ENCODE assay signal across 8 cellular contexts in genomic region chr19:15417699-15418098, GRCh38. TPM values are rescaled to one million over a fixed set of nuclear protein-coding genes. Genes with fewer than 3 reads are reported as not detected.
DNase-seq lines count a peak whose midpoint lies in the region; ATAC-seq, FAIRE-seq and TF ChIP-seq lines count a peak whose summit lies in the region.

No MANE protein-coding gene starts in this region.

- H2AFZ ChIP-seq in H1 (ENCODE audit: low read length) = no peak overlapping the region

- H3K14ac ChIP-seq in H1 (ENCODE audit: insufficient read length) = no peak overlapping the region

- peaks cover 0 to 10% (median 5%) of the 10 kb centered on the region in 4 experiments; a peak in 4 of 8 replicates for H3K36me3 ChIP-seq in H1 (ENCODE audit: control insufficient read depth in 2 of 4, insufficient read depth in 4 of 4, low read length in 3 of 4)

- H3K27ac ChIP-seq in H1 (ENCODE audit: low read depth, low read length) = no peak overlapping the region

- TF ChIP-seq RAD21 in H1 (IDR thresholded peaks at IDR 0.05 in 1 of 2, conservative IDR thresholded peaks at IDR 0.05 in 1 of 2; ENCODE audit: low read depth in 2 of 2, low read length in 2 of 2) = no peak

- no peaks in the 10 kb centered on the region for H3K9me3 ChIP-seq in H1 (ENCODE audit: insufficient read depth in 2 of 2, low read depth in 1 of 2, low read length in 1 of 2)

- TF ChIP-seq CTCF in H1 (IDR thresholded peaks at IDR 0.05; ENCODE audit: control extremely low read depth in 1 of 3, insufficient read depth in 1 of 3, low read depth in 1 of 3, low read length in 3 of 3) (no peak), nephron (IDR thresholded peaks at IDR 0.05; ENCODE audit: unreplicated experiment in 3 of 3) (no peak)

- no peak overlapping the region for H2BK20ac ChIP-seq in H1 (ENCODE audit: low read length)

- no peak overlapping the region for H3K4ac ChIP-seq in H1 (replicated peaks; ENCODE audit: insufficient read length, low read depth, low read length)

- peak overlapping the region; percentile 76 to 97 for H3K4me2 ChIP-seq in H1 (ENCODE audit: insufficient read depth in 1 of 2, low read depth in 2 of 2, low read length in 2 of 2)

- peaks cover 10 to 13% of the 10 kb centered on the region in 2 experiments for H4K20me1 ChIP-seq in H1 (replicated peaks in 1 of 2; ENCODE audit: control insufficient read depth in 1 of 2, insufficient read depth in 2 of 2, low read length in 2 of 2)

- peak overlapping the region; percentile 95 to 99 (median 98) for H3K27ac Mint-ChIP-seq in nephron

- no peak overlapping the region for H3K23ac ChIP-seq in H1 (ENCODE audit: insufficient read length)

- 53% methylated on average over 9 of the region's 9 CpGs; no CpG with 5 or more reads in 1 of the 2 experiments for WGBS in H1 (ENCODE audit: extremely low coverage in 1 of 2, insufficient coverage in 1 of 2, insufficient read length in 1 of 2, insufficient replicate concordance in 2 of 2, low coverage in 1 of 2, low lambda C conversion rate in 2 of 2, missing lambda C conversion rate in 1 of 2), 2 experiments

- peak overlapping the region; percentile 78 to 99 (median 90) for H3K9ac ChIP-seq in H1 (replicated peaks in 1 of 4; ENCODE audit: extremely low read depth in 1 of 4, low read depth in 3 of 4, low read length in 3 of 4)

- peak overlapping the region; percentile 94 to 100 (median 98) for H3K4me3 Mint-ChIP-seq in nephron

- no peaks in the 10 kb centered on the region for H3K27me3 ChIP-seq in H1 (replicated peaks in 1 of 4; ENCODE audit: control insufficient read depth in 3 of 4, extremely low read depth in 1 of 4, insufficient read depth in 3 of 4, low read length in 3 of 4)

- no peak overlapping the region for H4K91ac ChIP-seq in H1 (replicated peaks; ENCODE audit: insufficient read length, low read length)

- FAIRE-seq in H1 (lab: Jason Lieb, UNC) = no peak

- no peak overlapping the region for H2BK5ac ChIP-seq in H1 (ENCODE audit: low read depth, low read length)

- H3K56ac ChIP-seq in H1 (replicated peaks; ENCODE audit: insufficient read length, low read depth, low read length) = no peak overlapping the region

- H4K8ac ChIP-seq in H1 (ENCODE audit: extremely low read depth, insufficient read depth, low read length) = no peak overlapping the region

- no peak for ATAC-seq in HG02885 (IDR thresholded peaks at IDR 0.05; ENCODE audit: poor library complexity, unreplicated experiment)

- peak in 1 of 2 experiments; percentile 6; a peak in 1 of 3 replicates for TF ChIP-seq POLR2A in H1 (IDR thresholded peaks at IDR 0.05; ENCODE audit: control extremely low read depth in 1 of 2, low read depth in 2 of 2, low read length in 2 of 2)

- no peak for TF ChIP-seq EP300 in H1 (IDR thresholded peaks at IDR 0.05; ENCODE audit: borderline replicate concordance in 1 of 2, low read depth in 2 of 2, low read length in 2 of 2)

- peaks cover 31% of the 10 kb centered on the region for H3K36me3 Mint-ChIP-seq in nephron (ENCODE audit: low read depth)

- POLR2A ChIA-PET in H1 (lab: Charles Lee; ENCODE audit: partially characterized antibody) = interaction anchor here (0.6 to 6.1 kb wide), 19 partner anchors 12 to 291 kb away, joined by 3 to 71 read pairs (median 6); partner anchors contain the start of genes AKAP8 and WIZ

- H3K27me3 Mint-ChIP-seq in nephron (ENCODE audit: low read depth) = no peaks in the 10 kb centered on the region

- peak; percentile 25 for DNase-seq in ELR (ENCODE audit: low read depth)
- peak; percentile 82 for DNase-seq in NCI-H69 (lab: John Stamatoyannopoulos, UW)
- no peak for DNase-seq in H1 (ENCODE audit: low read depth in 1 of 2, low spot score in 2 of 2)
- DNase-seq in occipital lobe (lab: John Stamatoyannopoulos, UW) = no peak
- DNase-seq in NCI-H1105 (lab: John Stamatoyannopoulos, UW) = no peak
- no peak for DNase-seq in stimulated activated CD4-positive, alpha-beta T cell treated with anti-CD3 and anti-CD28 coated beads, Interleukin-1b, Interleukin-23, amount 100 ng/mL, for 48 hours

- H2AK5ac ChIP-seq in H1 (ENCODE audit: low read depth, low read length) = no peak overlapping the region

- CTCF ChIA-PET in H1 (lab: Charles Lee; ENCODE audit: partially characterized antibody) = interaction anchor here (1.0 to 5.1 kb wide), 3 partner anchors 18 to 108 kb away, joined by 3 to 48 read pairs (median 3); no protein-coding TSS in a partner anchor

- no peaks in the 10 kb centered on the region for H3K9me3 Mint-ChIP-seq in nephron

- H3K79me1 ChIP-seq in H1 (ENCODE audit: low read depth, low read length) = peaks cover 5% of the 10 kb centered on the region

- H3K79me2 ChIP-seq in H1 (ENCODE audit: control insufficient read depth in 1 of 2, insufficient read depth in 2 of 2, low read length in 2 of 2) = peaks cover 44 to 59% of the 10 kb centered on the region in 2 experiments

- no peak overlapping the region for H2BK12ac ChIP-seq in H1 (ENCODE audit: low read depth, low read length)

- H2BK15ac ChIP-seq in H1 (ENCODE audit: low read length) = no peak overlapping the region

- peak overlapping the region; percentile 85 to 98 (median 96) for H3K4me3 ChIP-seq in H1 (ENCODE audit: extremely low read depth in 1 of 4, insufficient read depth in 2 of 4, low read depth in 3 of 4, low read length in 4 of 4)

- peaks cover 70% of the 10 kb centered on the region for H3K4me1 Mint-ChIP-seq in nephron

- H3K23me2 ChIP-seq in H1 (ENCODE audit: low read depth, low read length) = peaks cover 4% of the 10 kb centered on the region; the same call in 1 of the 2 replicates

- no peak overlapping the region for H4K5ac ChIP-seq in H1 (ENCODE audit: insufficient read length, low read depth, low read length)

- H3K4me1 ChIP-seq in H1 (replicated peaks in 1 of 4; ENCODE audit: control insufficient read depth in 3 of 4, insufficient read depth in 4 of 4, low read length in 3 of 4) = peaks cover 0 to 4% (median 3%) of the 10 kb centered on the region in 4 experiments; a peak in 5 of 7 replicates

- H2BK120ac ChIP-seq in H1 (replicated peaks; ENCODE audit: low read depth, low read length) = no peak overlapping the region

- H3K18ac ChIP-seq in H1 (ENCODE audit: extremely low read depth, low read length) = no peak overlapping the region

TF ChIP-seq in H1, 55 proteins besides CTCF, POLR2A, EP300 and RAD21:
- TF ChIP-seq RBBP5 (IDR thresholded peaks at IDR 0.05; ENCODE audit: borderline replicate concordance, low read depth, low read length) = no peak
- TF ChIP-seq TAF1 (IDR thresholded peaks at IDR 0.05; ENCODE audit: low read depth, low read length) = no peak
- no peak for TF ChIP-seq SAP30 (IDR thresholded peaks at IDR 0.05; ENCODE audit: insufficient read depth, insufficient replicate concordance, low read length)
- peak; percentile 33; the same call in 1 of the 2 replicates for TF ChIP-seq POLR2AphosphoS5 (IDR thresholded peaks at IDR 0.05; ENCODE audit: low read depth, low read length)
- no peak for TF ChIP-seq BCL11A (IDR thresholded peaks at IDR 0.05; ENCODE audit: low read depth in 2 of 2, low read length in 2 of 2)
- no peak for TF ChIP-seq BRCA1 (IDR thresholded peaks at IDR 0.05; ENCODE audit: low read depth, low read length)

RNA-seq across cellular contexts. Expression of gene AKAP8L, which starts 1.1 kb away (rescaled TPM):
- total RNA-seq in H1 (2021; fragmentation: NEBNext Ultra II Directional; extraction: Animal tissue kit (Norgen Biotek cat#: 25700)) = 127 and 138 TPM in 2 replicates
- polyA plus RNA-seq in H1 (2011; rRNA removed) = 75.1 and 149 TPM in 2 replicates
- polyA plus RNA-seq in H1 (2011; cell fraction: cytosol; rRNA removed) = 130 TPM
- 1,038 TPM for polyA plus RNA-seq in H1 (2011; cell fraction: nucleus; rRNA removed)
- polyA plus RNA-seq in H1 (2012, experiment 1 of 2) = 104 to 148 TPM (median 127 TPM) in 4 replicates
- 45.6 TPM for polyA plus RNA-seq in H1 (2012, experiment 2 of 2)
- polyA plus RNA-seq in H1 (2013, experiment 1 of 2) = 108 TPM
- polyA plus RNA-seq in H1 (2013, experiment 2 of 2) = 92.0 TPM
- 112 and 116 TPM in 2 replicates for polyA minus RNA-seq in H1 (2011; rRNA and poly(A)+ RNA removed)
- 69.8 TPM for polyA minus RNA-seq in H1 (2011; cell fraction: cytosol; rRNA and poly(A)+ RNA removed)
- polyA minus RNA-seq in H1 (2011; cell fraction: nucleus; rRNA and poly(A)+ RNA removed) = 218 TPM
- total RNA-seq in occipital lobe = 59.6 TPM

RNA-seq across cellular contexts. Expression of gene WIZ, which starts 32.1 kb away (rescaled TPM):
- 33.2 and 34.4 TPM in 2 replicates for total RNA-seq in H1 (2021; fragmentation: NEBNext Ultra II Directional; extraction: Animal tissue kit (Norgen Biotek cat#: 25700))
- polyA plus RNA-seq in H1 (2011; rRNA removed) = 12.5 and 22.7 TPM in 2 replicates
- 11.9 TPM for polyA plus RNA-seq in H1 (2011; cell fraction: cytosol; rRNA removed)
- 33.7 TPM for polyA plus RNA-seq in H1 (2011; cell fraction: nucleus; rRNA removed)
- polyA plus RNA-seq in H1 (2012, experiment 1 of 2) = 19.0 to 28.5 TPM (median 25.3 TPM) in 4 replicates
- polyA plus RNA-seq in H1 (2012, experiment 2 of 2) = 19.5 TPM
- 21.0 TPM for polyA plus RNA-seq in H1 (2013, experiment 1 of 2)
- polyA plus RNA-seq in H1 (2013, experiment 2 of 2) = 20.8 TPM
- 4.1 and 4.7 TPM in 2 replicates for polyA minus RNA-seq in H1 (2011; rRNA and poly(A)+ RNA removed)
- 16.7 TPM for polyA minus RNA-seq in H1 (2011; cell fraction: cytosol; rRNA and poly(A)+ RNA removed)
- 12.7 TPM for polyA minus RNA-seq in H1 (2011; cell fraction: nucleus; rRNA and poly(A)+ RNA removed)
- 11.1 TPM for total RNA-seq in occipital lobe

RNA-seq across cellular contexts. Expression of gene AKAP8, which starts 38.1 kb away (rescaled TPM):
- total RNA-seq in H1 (2021; fragmentation: NEBNext Ultra II Directional; extraction: Animal tissue kit (Norgen Biotek cat#: 25700)) = 41.0 and 41.3 TPM in 2 replicates
- polyA plus RNA-seq in H1 (2011; rRNA removed) = 17.0 and 20.8 TPM in 2 replicates
- polyA plus RNA-seq in H1 (2011; cell fraction: cytosol; rRNA removed) = 21.3 TPM
- polyA plus RNA-seq in H1 (2011; cell fraction: nucleus; rRNA removed) = 40.5 TPM
- 21.9 to 26.0 TPM (median 24.2 TPM) in 4 replicates for polyA plus RNA-seq in H1 (2012, experiment 1 of 2)
- polyA plus RNA-seq in H1 (2012, experiment 2 of 2) = 9.4 TPM
- polyA plus RNA-seq in H1 (2013, experiment 1 of 2) = 18.7 TPM
- polyA plus RNA-seq in H1 (2013, experiment 2 of 2) = 18.2 TPM
- 10.3 and 11.2 TPM in 2 replicates for polyA minus RNA-seq in H1 (2011; rRNA and poly(A)+ RNA removed)
- 16.2 TPM for polyA minus RNA-seq in H1 (2011; cell fraction: cytosol; rRNA and poly(A)+ RNA removed)
- polyA minus RNA-seq in H1 (2011; cell fraction: nucleus; rRNA and poly(A)+ RNA removed) = 15.7 TPM
- total RNA-seq in occipital lobe = 11.7 TPM

RNA-seq across cellular contexts. Expression of gene RASAL3, which starts 46.6 kb away (rescaled TPM):
- total RNA-seq in H1 (2021; fragmentation: NEBNext Ultra II Directional; extraction: Animal tissue kit (Norgen Biotek cat#: 25700)) = 0.19 TPM in 2 replicates
- polyA plus RNA-seq in H1 (2011; rRNA removed) = 0.63 and 2.4 TPM in 2 replicates
- 0.57 TPM for polyA plus RNA-seq in H1 (2011; cell fraction: cytosol; rRNA removed)
- polyA plus RNA-seq in H1 (2011; cell fraction: nucleus; rRNA removed) = 2.5 TPM
- 0.20 to 0.94 TPM (median 0.53 TPM) in 4 replicates for polyA plus RNA-seq in H1 (2012, experiment 1 of 2)
- 0.47 TPM for polyA plus RNA-seq in H1 (2012, experiment 2 of 2)
- 0.67 TPM for polyA plus RNA-seq in H1 (2013, experiment 1 of 2)
- 0.64 TPM for polyA plus RNA-seq in H1 (2013, experiment 2 of 2)
- polyA minus RNA-seq in H1 (2011; rRNA and poly(A)+ RNA removed) = 0.16 TPM in 1 of 2 replicates, not detected in the other
- not detected for polyA minus RNA-seq in H1 (2011; cell fraction: cytosol; rRNA and poly(A)+ RNA removed)
- polyA minus RNA-seq in H1 (2011; cell fraction: nucleus; rRNA and poly(A)+ RNA removed) = 0.50 TPM
- total RNA-seq in occipital lobe = 0.47 TPM

Comparison
In these comparisons a context has a peak if more than half of its experiments do, and no peak if none do; other contexts are left out.
1. DNase-seq: peak in ELR (single experiment) and NCI-H69 (single experiment); none in H1 (0 of 2), occipital lobe (single experiment), NCI-H1105 (single experiment) and stimulated activated CD4-positive, alpha-beta T cell treated with anti-CD3 and anti-CD28 coated beads, Interleukin-1b, Interleukin-23, amount 100 ng/mL, for 48 hours (single experiment).